1 cellular context compared by ENCODE assay signal in the genomic region with DNA sequence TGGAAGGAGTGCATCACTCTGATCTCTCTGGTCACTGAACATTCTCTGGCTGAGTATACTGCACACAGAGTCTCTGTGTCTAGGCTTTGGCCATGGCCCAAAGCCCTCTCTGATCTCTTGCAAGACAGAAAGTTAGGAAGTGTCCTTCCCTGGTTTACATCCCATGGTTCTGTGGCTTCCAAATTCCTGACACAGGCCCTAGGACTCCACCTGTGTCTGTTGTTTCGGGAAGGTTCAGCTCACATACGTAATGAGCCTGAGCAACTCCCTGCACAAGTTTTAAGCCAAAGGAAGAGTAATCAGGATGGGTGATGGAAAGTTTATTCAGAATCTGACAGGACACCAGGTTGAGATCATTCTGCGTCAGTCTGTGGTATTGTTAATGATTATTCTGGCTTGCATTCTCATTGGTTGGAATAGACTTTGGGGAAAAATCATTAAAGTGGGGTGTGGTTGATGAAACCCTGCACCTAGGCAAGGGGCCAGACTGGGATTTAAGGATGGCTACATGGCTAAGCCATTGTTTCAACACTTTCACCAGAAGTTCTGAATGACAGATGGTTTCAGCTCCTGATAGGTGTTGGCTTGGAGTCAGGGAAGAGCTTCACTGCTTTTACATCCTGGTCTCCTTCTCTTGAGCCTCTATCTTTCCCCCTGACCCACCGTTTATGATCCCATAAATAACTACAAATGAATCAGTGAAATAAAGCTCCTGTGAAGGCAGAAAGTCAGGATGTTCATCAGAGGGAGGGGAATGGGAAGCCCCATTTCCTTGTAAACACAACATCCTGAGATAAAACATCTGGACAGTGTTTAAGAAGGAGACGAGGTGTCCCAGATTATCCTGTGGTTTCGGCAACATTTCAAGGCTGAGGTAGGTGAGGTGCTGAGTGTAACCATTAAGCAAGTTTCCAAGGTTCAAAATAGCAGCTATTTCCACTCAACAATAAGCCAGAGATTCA.
TF ChIP-seq lines count a peak whose summit lies in the region.

No MANE protein-coding gene starts in this region.

TF ChIP-seq in H1, 55 proteins besides CTCF, POLR2A, EP300 and RAD21:
- TF ChIP-seq CHD1 (IDR thresholded peaks at IDR 0.05; ENCODE audit: low read depth, low read length) = no peak
- no peak for TF ChIP-seq RBBP5 (IDR thresholded peaks at IDR 0.05; ENCODE audit: borderline replicate concordance, low read depth, low read length)
- TF ChIP-seq, protein P1, sequence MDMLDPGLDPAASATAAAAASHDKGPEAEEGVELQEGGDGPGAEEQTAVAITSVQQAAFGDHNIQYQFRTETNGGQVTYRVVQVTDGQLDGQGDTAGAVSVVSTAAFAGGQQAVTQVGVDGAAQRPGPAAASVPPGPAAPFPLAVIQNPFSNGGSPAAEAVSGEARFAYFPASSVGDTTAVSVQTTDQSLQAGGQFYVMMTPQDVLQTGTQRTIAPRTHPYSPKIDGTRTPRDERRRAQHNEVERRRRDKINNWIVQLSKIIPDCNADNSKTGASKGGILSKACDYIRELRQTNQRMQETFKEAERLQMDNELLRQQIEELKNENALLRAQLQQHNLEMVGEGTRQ (IDR thresholded peaks at IDR 0.05; ENCODE audit: low read length) = no peak
- no peak for TF ChIP-seq HDAC6 (IDR thresholded peaks at IDR 0.05; ENCODE audit: low read depth, low read length)
- no peak for TF ChIP-seq HDAC2 (IDR thresholded peaks at IDR 0.05; ENCODE audit: borderline replicate concordance in 1 of 2, low read depth in 2 of 2, low read length in 2 of 2)
- TF ChIP-seq TCF12 (IDR thresholded peaks at IDR 0.05; ENCODE audit: low read depth, low read length) = no peak
- no peak for TF ChIP-seq MAFK (IDR thresholded peaks at IDR 0.05; ENCODE audit: low read depth, low read length)
- TF ChIP-seq BCL11A (IDR thresholded peaks at IDR 0.05; ENCODE audit: low read depth in 2 of 2, low read length in 2 of 2) = no peak
- no peak for TF ChIP-seq SIX5 (IDR thresholded peaks at IDR 0.05; ENCODE audit: low read depth, low read length)
- no peak for TF ChIP-seq CHD2 (IDR thresholded peaks at IDR 0.05; ENCODE audit: low read length)
- no peak for TF ChIP-seq EZH2 (IDR thresholded peaks at IDR 0.05; ENCODE audit: low read depth, low read length, severe bottlenecking)
- no peak for TF ChIP-seq SP1 (IDR thresholded peaks at IDR 0.05; ENCODE audit: low read depth, low read length)
- TF ChIP-seq NANOG (IDR thresholded peaks at IDR 0.05; ENCODE audit: insufficient read depth, low read depth, low read length, poor library complexity, severe bottlenecking) = no peak
- TF ChIP-seq, protein P2, sequence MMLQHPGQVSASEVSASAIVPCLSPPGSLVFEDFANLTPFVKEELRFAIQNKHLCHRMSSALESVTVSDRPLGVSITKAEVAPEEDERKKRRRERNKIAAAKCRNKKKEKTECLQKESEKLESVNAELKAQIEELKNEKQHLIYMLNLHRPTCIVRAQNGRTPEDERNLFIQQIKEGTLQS (IDR thresholded peaks at IDR 0.05; ENCODE audit: insufficient read depth, low read depth, low read length) = no peak
- no peak for TF ChIP-seq SP4 (IDR thresholded peaks at IDR 0.05; ENCODE audit: low read length)
- TF ChIP-seq SP2 (IDR thresholded peaks at IDR 0.05; ENCODE audit: low read length) = no peak
- no peak for TF ChIP-seq TAF1 (IDR thresholded peaks at IDR 0.05; ENCODE audit: low read depth, low read length)
TF ChIP-seq in H1: peak in this region for 0.
